Comparison of ENCODE assay signal across 2 cellular contexts in the genomic region with DNA sequence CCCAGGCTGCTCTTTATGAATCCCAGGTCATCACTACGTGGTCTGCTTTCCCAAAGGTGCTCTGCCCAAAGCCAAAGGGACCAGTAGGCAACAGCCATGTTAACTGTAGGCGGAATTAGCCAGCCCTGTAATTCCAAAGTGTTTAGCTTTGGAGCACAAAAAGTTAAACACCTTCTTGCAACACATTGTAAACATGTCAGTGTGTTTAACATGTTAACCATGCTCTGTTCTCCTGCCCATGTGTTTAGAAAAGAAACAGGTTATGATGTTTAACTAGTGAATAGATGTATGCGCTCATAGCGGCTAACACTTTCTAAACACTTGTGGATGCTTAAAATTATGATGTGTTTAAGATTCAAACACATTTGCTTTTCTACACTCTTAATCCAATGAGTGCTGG.
TF ChIP-seq lines count a peak whose summit lies in the region.

No MANE protein-coding gene starts in this region.

TF ChIP-seq in WTC11, 78 proteins besides CTCF, POLR2A, EP300 and RAD21 (continued from another document):
- TF ChIP-seq, protein P1, sequence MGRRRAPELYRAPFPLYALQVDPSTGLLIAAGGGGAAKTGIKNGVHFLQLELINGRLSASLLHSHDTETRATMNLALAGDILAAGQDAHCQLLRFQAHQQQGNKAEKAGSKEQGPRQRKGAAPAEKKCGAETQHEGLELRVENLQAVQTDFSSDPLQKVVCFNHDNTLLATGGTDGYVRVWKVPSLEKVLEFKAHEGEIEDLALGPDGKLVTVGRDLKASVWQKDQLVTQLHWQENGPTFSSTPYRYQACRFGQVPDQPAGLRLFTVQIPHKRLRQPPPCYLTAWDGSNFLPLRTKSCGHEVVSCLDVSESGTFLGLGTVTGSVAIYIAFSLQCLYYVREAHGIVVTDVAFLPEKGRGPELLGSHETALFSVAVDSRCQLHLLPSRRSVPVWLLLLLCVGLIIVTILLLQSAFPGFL (CRISPR knock-in tag; IDR thresholded peaks at IDR 0.05; ENCODE audit: borderline replicate concordance): no peak
- TF ChIP-seq ZNF219 (CRISPR knock-in tag; IDR thresholded peaks at IDR 0.05; ENCODE audit: borderline replicate concordance) (no peak), SMAD4 (CRISPR knock-in tag; IDR thresholded peaks at IDR 0.05) (no peak)
TF ChIP-seq in WTC11: peak in this region for 1.

TF ChIP-seq in HepG2, 621 proteins besides CTCF, POLR2A, EP300 and RAD21 (continued from another document):
- TF ChIP-seq, protein P2, sequence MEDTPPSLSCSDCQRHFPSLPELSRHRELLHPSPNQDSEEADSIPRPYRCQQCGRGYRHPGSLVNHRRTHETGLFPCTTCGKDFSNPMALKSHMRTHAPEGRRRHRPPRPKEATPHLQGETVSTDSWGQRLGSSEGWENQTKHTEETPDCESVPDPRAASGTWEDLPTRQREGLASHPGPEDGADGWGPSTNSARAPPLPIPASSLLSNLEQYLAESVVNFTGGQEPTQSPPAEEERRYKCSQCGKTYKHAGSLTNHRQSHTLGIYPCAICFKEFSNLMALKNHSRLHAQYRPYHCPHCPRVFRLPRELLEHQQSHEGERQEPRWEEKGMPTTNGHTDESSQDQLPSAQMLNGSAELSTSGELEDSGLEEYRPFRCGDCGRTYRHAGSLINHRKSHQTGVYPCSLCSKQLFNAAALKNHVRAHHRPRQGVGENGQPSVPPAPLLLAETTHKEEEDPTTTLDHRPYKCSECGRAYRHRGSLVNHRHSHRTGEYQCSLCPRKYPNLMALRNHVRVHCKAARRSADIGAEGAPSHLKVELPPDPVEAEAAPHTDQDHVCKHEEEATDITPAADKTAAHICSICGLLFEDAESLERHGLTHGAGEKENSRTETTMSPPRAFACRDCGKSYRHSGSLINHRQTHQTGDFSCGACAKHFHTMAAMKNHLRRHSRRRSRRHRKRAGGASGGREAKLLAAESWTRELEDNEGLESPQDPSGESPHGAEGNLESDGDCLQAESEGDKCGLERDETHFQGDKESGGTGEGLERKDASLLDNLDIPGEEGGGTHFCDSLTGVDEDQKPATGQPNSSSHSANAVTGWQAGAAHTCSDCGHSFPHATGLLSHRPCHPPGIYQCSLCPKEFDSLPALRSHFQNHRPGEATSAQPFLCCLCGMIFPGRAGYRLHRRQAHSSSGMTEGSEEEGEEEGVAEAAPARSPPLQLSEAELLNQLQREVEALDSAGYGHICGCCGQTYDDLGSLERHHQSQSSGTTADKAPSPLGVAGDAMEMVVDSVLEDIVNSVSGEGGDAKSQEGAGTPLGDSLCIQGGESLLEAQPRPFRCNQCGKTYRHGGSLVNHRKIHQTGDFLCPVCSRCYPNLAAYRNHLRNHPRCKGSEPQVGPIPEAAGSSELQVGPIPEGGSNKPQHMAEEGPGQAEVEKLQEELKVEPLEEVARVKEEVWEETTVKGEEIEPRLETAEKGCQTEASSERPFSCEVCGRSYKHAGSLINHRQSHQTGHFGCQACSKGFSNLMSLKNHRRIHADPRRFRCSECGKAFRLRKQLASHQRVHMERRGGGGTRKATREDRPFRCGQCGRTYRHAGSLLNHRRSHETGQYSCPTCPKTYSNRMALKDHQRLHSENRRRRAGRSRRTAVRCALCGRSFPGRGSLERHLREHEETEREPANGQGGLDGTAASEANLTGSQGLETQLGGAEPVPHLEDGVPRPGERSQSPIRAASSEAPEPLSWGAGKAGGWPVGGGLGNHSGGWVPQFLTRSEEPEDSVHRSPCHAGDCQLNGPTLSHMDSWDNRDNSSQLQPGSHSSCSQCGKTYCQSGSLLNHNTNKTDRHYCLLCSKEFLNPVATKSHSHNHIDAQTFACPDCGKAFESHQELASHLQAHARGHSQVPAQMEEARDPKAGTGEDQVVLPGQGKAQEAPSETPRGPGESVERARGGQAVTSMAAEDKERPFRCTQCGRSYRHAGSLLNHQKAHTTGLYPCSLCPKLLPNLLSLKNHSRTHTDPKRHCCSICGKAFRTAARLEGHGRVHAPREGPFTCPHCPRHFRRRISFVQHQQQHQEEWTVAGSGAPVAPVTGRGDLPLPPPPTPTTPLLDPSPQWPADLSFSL (CRISPR knock-in tag; IDR thresholded peaks at IDR 0.05): no peak
- TF ChIP-seq PHB2 (IDR thresholded peaks at IDR 0.05; ENCODE audit: partially characterized antibody): no peak
- TF ChIP-seq ADNP (CRISPR knock-in tag; IDR thresholded peaks at IDR 0.05): no peak
- peak; percentile 47 for TF ChIP-seq GATAD2A (CRISPR knock-in tag; IDR thresholded peaks at IDR 0.05)
- no peak for TF ChIP-seq DR1 (CRISPR knock-in tag; IDR thresholded peaks at IDR 0.05)
- no peak for TF ChIP-seq ZBTB40 (IDR thresholded peaks at IDR 0.05)
- TF ChIP-seq ZBTB40 (CRISPR knock-in tag; IDR thresholded peaks at IDR 0.05): no peak
- TF ChIP-seq ZNF609 (CRISPR knock-in tag; IDR thresholded peaks at IDR 0.05; ENCODE audit: borderline replicate concordance): no peak
- TF ChIP-seq ZKSCAN8 (CRISPR knock-in tag; IDR thresholded peaks at IDR 0.05; ENCODE audit: borderline replicate concordance): no peak
- TF ChIP-seq FOXM1 (CRISPR knock-in tag; IDR thresholded peaks at IDR 0.05): no peak
- TF ChIP-seq ZFP41 (CRISPR knock-in tag; IDR thresholded peaks at IDR 0.05; ENCODE audit: borderline replicate concordance): no peak
- TF ChIP-seq ZNF652 (CRISPR knock-in tag; IDR thresholded peaks at IDR 0.05; ENCODE audit: borderline replicate concordance, low read depth): peak; percentile 41; the same call in 1 of the 2 replicates
- no peak for TF ChIP-seq PPARG (CRISPR knock-in tag; conservative IDR thresholded peaks at IDR 0.05)
- TF ChIP-seq SOX5 (CRISPR knock-in tag; IDR thresholded peaks at IDR 0.05; ENCODE audit: borderline replicate concordance): no peak
- peak; percentile 63; the same call in 1 of the 2 replicates for TF ChIP-seq FOXA3 (CRISPR knock-in tag; IDR thresholded peaks at IDR 0.05)
- no peak for TF ChIP-seq DNMT1 (CRISPR knock-in tag; IDR thresholded peaks at IDR 0.05)
- TF ChIP-seq BCL6 (CRISPR knock-in tag; IDR thresholded peaks at IDR 0.05): no peak
- TF ChIP-seq NCOA2 (CRISPR knock-in tag; IDR thresholded peaks at IDR 0.05): no peak
- TF ChIP-seq ZNF296 (CRISPR knock-in tag; conservative IDR thresholded peaks at IDR 0.05): no peak
